13 cellular contexts compared by ENCODE assay signal in the genomic region with DNA sequence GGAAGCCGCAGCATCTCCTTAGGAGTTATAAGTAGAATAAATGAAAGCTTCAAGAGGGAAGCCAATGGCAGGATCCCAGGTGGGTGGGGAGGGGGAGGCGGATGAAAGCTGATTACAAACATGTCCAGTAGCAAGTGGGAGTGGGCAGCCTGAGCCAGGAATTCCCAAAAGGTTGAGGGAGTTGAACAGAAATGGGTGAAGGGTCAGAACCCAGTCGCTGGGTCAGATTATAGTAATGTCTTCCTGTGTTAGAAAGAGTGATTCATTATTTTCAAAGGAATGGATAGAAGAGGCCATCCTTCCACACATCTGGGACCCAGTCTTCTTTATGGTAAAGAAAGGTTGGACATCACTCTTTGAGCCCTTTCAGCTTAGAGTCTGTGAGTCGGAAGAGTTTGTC. TPM values are rescaled to one million over a fixed set of nuclear protein-coding genes. Genes with fewer than 3 reads are reported as not detected.
DNase-seq lines count a peak whose midpoint lies in the region; ATAC-seq and TF ChIP-seq lines count a peak whose summit lies in the region.
"Had no signal": no experiment of that assay in that cellular context is flagged by ENCODE, and none has a peak within 500 bp of the region (broad histone marks: within the 10 kb centered on the region; RNA-seq: fewer than 3 reads in every experiment).

No MANE protein-coding gene starts in this region.

- H4K20me1 ChIP-seq in neural progenitor cell (ENCODE audit: low read depth): no peaks in the 10 kb centered on the region

- no peak overlapping the region for H3K4me2 ChIP-seq in neural progenitor cell
- H3K4me2 ChIP-seq: GM23338 had no signal

- no peak for TF ChIP-seq CTCF in MCF 10A (IDR thresholded peaks at IDR 0.05; ENCODE audit: unreplicated experiment)
- no peak for TF ChIP-seq CTCF in breast epithelium (IDR thresholded peaks at IDR 0.05)
- no peak for TF ChIP-seq CTCF in coronary artery (IDR thresholded peaks at IDR 0.05)
- no peak for TF ChIP-seq CTCF in neural progenitor cell (IDR thresholded peaks at IDR 0.05)

- H3K4me1 ChIP-seq in breast epithelium: no peaks in the 10 kb centered on the region
- H3K4me1 ChIP-seq in neural progenitor cell: no peaks in the 10 kb centered on the region

- H3K27ac ChIP-seq in breast epithelium (peak overlapping the region in 1 of 2 donors; percentile 32), coronary artery (peak overlapping the region; percentile 60 to 90), neural progenitor cell (no peak overlapping the region)
- H3K27ac ChIP-seq: HL-60 had no signal

- POLR2A ChIA-PET in MCF 10A (lab: Yijun Ruan, JAX): interaction anchor here (0.7 to 1.8 kb wide), 11 partner anchors 17 to 216 kb away, joined by 3 to 15 read pairs (median 5); a partner anchor contains a TSS

- ATAC-seq in HG02759 (IDR thresholded peaks at IDR 0.05; ENCODE audit: unreplicated experiment): no peak
- ATAC-seq in HG02798 (IDR thresholded peaks at IDR 0.05; ENCODE audit: poor library complexity, unreplicated experiment): no peak
- ATAC-seq: GM23338 had no signal

- no peaks in the 10 kb centered on the region for H3K79me2 ChIP-seq in neural progenitor cell (ENCODE audit: low read depth)

- no TSS peak for BruUV-seq in MCF 10A (replicated peaks; lab: Mats Ljungman, UMichigan)

- H3K27me3 Mint-ChIP-seq in MCF 10A (ENCODE audit: insufficient read depth, unreplicated experiment) (no peaks in the 10 kb centered on the region), neural progenitor cell (ENCODE audit: insufficient read depth, low read depth) (peaks cover 6% of the 10 kb centered on the region)
- H3K27me3 Mint-ChIP-seq in activated T-helper 2 cell treated with anti-CD3 and anti-CD28 coated beads, Interferon-gamma antibody, Interleukin-2, Interleukin-4, amounts not matched to agents 10 μg/mL and 5 μg/mL and 100 μg/mL, durations not matched to agents 14 hours and 24 hours and 36 hours (ENCODE audit: low read depth): peaks cover 4% of the 10 kb centered on the region
- H3K27me3 Mint-ChIP-seq: progenitor cell of endocrine pancreas had no signal

- peak overlapping the region; percentile 89 for H3K27ac Mint-ChIP-seq in MCF 10A (ENCODE audit: low read depth, unreplicated experiment)
- peak overlapping the region; percentile 12 for H3K27ac Mint-ChIP-seq in neural progenitor cell
- no peak overlapping the region for H3K27ac Mint-ChIP-seq in activated T-helper 2 cell treated with anti-CD3 and anti-CD28 coated beads, Interferon-gamma antibody, Interleukin-2, Interleukin-4, amounts not matched to agents 10 μg/mL and 5 μg/mL and 100 μg/mL, durations not matched to agents 14 hours and 24 hours and 36 hours
- H3K27ac Mint-ChIP-seq: GM23338, progenitor cell of endocrine pancreas had no signal

- no peaks in the 10 kb centered on the region for H3K9me3 Mint-ChIP-seq in MCF 10A (ENCODE audit: unreplicated experiment)
- no peaks in the 10 kb centered on the region for H3K9me3 Mint-ChIP-seq in neural progenitor cell
- H3K9me3 Mint-ChIP-seq in activated T-helper 2 cell treated with anti-CD3 and anti-CD28 coated beads, Interferon-gamma antibody, Interleukin-2, Interleukin-4, amounts not matched to agents 10 μg/mL and 5 μg/mL and 100 μg/mL, durations not matched to agents 14 hours and 24 hours and 36 hours: no peaks in the 10 kb centered on the region
- H3K9me3 Mint-ChIP-seq: GM23338 had no signal

- H3K4me1 Mint-ChIP-seq in MCF 10A (ENCODE audit: insufficient read depth, unreplicated experiment): peaks cover 41% of the 10 kb centered on the region
- H3K4me1 Mint-ChIP-seq in neural progenitor cell: peaks cover 26% of the 10 kb centered on the region
- no peaks in the 10 kb centered on the region for H3K4me1 Mint-ChIP-seq in activated T-helper 2 cell treated with anti-CD3 and anti-CD28 coated beads, Interferon-gamma antibody, Interleukin-2, Interleukin-4, amounts not matched to agents 10 μg/mL and 5 μg/mL and 100 μg/mL, durations not matched to agents 14 hours and 24 hours and 36 hours (ENCODE audit: low read depth)

- H3K4me3 Mint-ChIP-seq in MCF 10A (ENCODE audit: unreplicated experiment) (peak overlapping the region; percentile 36), neural progenitor cell (no peak overlapping the region)
- no peak overlapping the region for H3K4me3 Mint-ChIP-seq in activated T-helper 2 cell treated with anti-CD3 and anti-CD28 coated beads, Interferon-gamma antibody, Interleukin-2, Interleukin-4, amounts not matched to agents 10 μg/mL and 5 μg/mL and 100 μg/mL, durations not matched to agents 14 hours and 24 hours and 36 hours (ENCODE audit: low read depth)
- H3K4me3 Mint-ChIP-seq: GM23338 had no signal

- no peak overlapping the region for H3K4me3 ChIP-seq in breast epithelium
- H3K4me3 ChIP-seq in coronary artery: no peak overlapping the region
- no peak overlapping the region for H3K4me3 ChIP-seq in neural progenitor cell
- H3K4me3 ChIP-seq: GM23338 had no signal

- no peak for TF ChIP-seq POLR2A in breast epithelium (IDR thresholded peaks at IDR 0.05)

- DNase-seq in MCF 10A (ENCODE audit: unreplicated experiment) (no peak), breast epithelium (ENCODE audit: low spot score in 2 of 2) (no peak), coronary artery (ENCODE audit: low spot score) (no peak), neural progenitor cell (ENCODE audit: low spot score) (no peak), hippocampal formation (lab: John Stamatoyannopoulos, UW) (no peak)
- no peak for DNase-seq in activated T-helper 2 cell treated with anti-CD3 and anti-CD28 coated beads, Interferon-gamma antibody, Interleukin-2, Interleukin-4, amounts not matched to agents 10 μg/mL and 5 μg/mL and 100 μg/mL, durations not matched to agents 14 hours and 24 hours and 36 hours (ENCODE audit: low spot score)
- DNase-seq: activated gamma-delta T cell; stimulated activated CD4-positive, alpha-beta T cell treated with anti-CD3 and anti-CD28 coated beads, Interleukin-2, amount 100 ng/mL, for 24 hours had no signal

- H3K9ac ChIP-seq in neural progenitor cell: no peak overlapping the region

- no peaks in the 10 kb centered on the region for H3K27me3 ChIP-seq in breast epithelium
- no peaks in the 10 kb centered on the region for H3K27me3 ChIP-seq in neural progenitor cell

- H3K36me3 ChIP-seq in breast epithelium: no peaks in the 10 kb centered on the region
- no peaks in the 10 kb centered on the region for H3K36me3 ChIP-seq in neural progenitor cell

- H3K36me3 Mint-ChIP-seq in MCF 10A (ENCODE audit: insufficient read depth, unreplicated experiment) (no peaks in the 10 kb centered on the region), neural progenitor cell (no peaks in the 10 kb centered on the region)
- H3K36me3 Mint-ChIP-seq in activated T-helper 2 cell treated with anti-CD3 and anti-CD28 coated beads, Interferon-gamma antibody, Interleukin-2, Interleukin-4, amounts not matched to agents 10 μg/mL and 5 μg/mL and 100 μg/mL, durations not matched to agents 14 hours and 24 hours and 36 hours (ENCODE audit: low read depth): no peaks in the 10 kb centered on the region

- CTCF ChIA-PET in MCF 10A (lab: Yijun Ruan, JAX): interaction anchor here (0.7 to 2.0 kb wide), 7 partner anchors 16 to 77 kb away, joined by 3 to 11 read pairs (median 3); a partner anchor contains a TSS

- intact Hi-C loops in MCF 10A (cut with micrococcal nuclease): loop anchor here (2.0 kb wide), 2 partner anchors 17 to 41 kb away; a partner anchor contains a TSS
- intact Hi-C loops in breast epithelium (cut with DNase I; ENCODE audit: low total_unique reads): no loop called here
- intact Hi-C loops in activated T-helper 2 cell treated with anti-CD3 and anti-CD28 coated beads, Interferon-gamma antibody, Interleukin-2, Interleukin-4, amounts not matched to agents 10 μg/mL and 5 μg/mL and 100 μg/mL, durations not matched to agents 14 hours and 24 hours and 36 hours (cut with micrococcal nuclease): no loop called here

- no peak overlapping the region for H2AFZ ChIP-seq in neural progenitor cell (replicated peaks)
- H2AFZ ChIP-seq: GM23338 had no signal

- no peaks in the 10 kb centered on the region for H3F3A ChIP-seq in neural progenitor cell (ENCODE audit: low read depth)

- no peaks in the 10 kb centered on the region for H3K9me3 ChIP-seq in breast epithelium
- no peaks in the 10 kb centered on the region for H3K9me3 ChIP-seq in neural progenitor cell (ENCODE audit: low read depth)

RNA-seq across cellular contexts. Expression of a gene that starts 41.0 kb away (rescaled TPM):
- total RNA-seq in MCF 10A (2022) (4.0 and 4.3 TPM in 2 replicates), breast epithelium (10 to 100 TPM in 1 of 3 donors, 1 to 10 TPM in 2; 8.8 to 17.0 (median 9.3) TPM), neural progenitor cell (ENCODE audit: low replicate concordance) (2.8 and 4.5 TPM in 2 replicates)
- total RNA-seq in activated T-helper 2 cell treated with anti-CD3 and anti-CD28 coated beads, Interferon-gamma antibody, Interleukin-2, Interleukin-4, amounts not matched to agents 10 μg/mL and 5 μg/mL and 100 μg/mL, durations not matched to agents 14 hours and 24 hours and 36 hours: 9.1 and 10.0 TPM in 2 replicates

RNA-seq across cellular contexts. Expression of a gene that starts 56.7 kb away (rescaled TPM):
- total RNA-seq in MCF 10A (2022) (48.1 and 51.4 TPM in 2 replicates), breast epithelium (100 to 1,000 TPM in 1 of 3 donors, 10 to 100 TPM in 2; 86.2 to 122 (median 88.0) TPM), neural progenitor cell (ENCODE audit: low replicate concordance) (1.5 and 2.0 TPM in 2 replicates)
- total RNA-seq in activated T-helper 2 cell treated with anti-CD3 and anti-CD28 coated beads, Interferon-gamma antibody, Interleukin-2, Interleukin-4, amounts not matched to agents 10 μg/mL and 5 μg/mL and 100 μg/mL, durations not matched to agents 14 hours and 24 hours and 36 hours: 1.1 and 1.2 TPM in 2 replicates

Comparison
In these comparisons a context has a peak if more than half of its experiments do, and no peak if none do; other contexts are left out.
1. RNA of a gene that starts 56.7 kb away (total RNA-seq): 86.2 to 122 TPM in breast epithelium and 48.1 to 51.4 TPM in MCF 10A; 1.5 to 2.0 TPM in neural progenitor cell and 1.1 to 1.2 TPM in activated T-helper 2 cell treated with anti-CD3 and anti-CD28 coated beads, Interferon-gamma antibody, Interleukin-2, Interleukin-4, amounts not matched to agents 10 μg/mL and 5 μg/mL and 100 μg/mL, durations not matched to agents 14 hours and 24 hours and 36 hours; every median in the first group is over 10 times any median in the second.